ENCODE assay signal across 13 cellular contexts in genomic region chr1:181508486-181509165, GRCh38. TPM values are rescaled to one million over a fixed set of nuclear protein-coding genes. Genes with fewer than 3 reads are reported as not detected.
A peak's percentile ranks its signal among the peaks of the same experiment; 100 is the strongest.
DNase-seq lines count a peak whose midpoint lies in the region; ATAC-seq and TF ChIP-seq lines count a peak whose summit lies in the region.
"Had no signal": no experiment of that assay in that cellular context is flagged by ENCODE, and none has a peak within 500 bp of the region (broad histone marks: within the 10 kb centered on the region; RNA-seq: fewer than 3 reads in every experiment).

No MANE protein-coding gene starts in this region.

- H3K27me3 Mint-ChIP-seq in glutamatergic neuron (ENCODE audit: unreplicated experiment), result peaks cover 4% of the 10 kb centered on the region

- H3K9me3 Mint-ChIP-seq in glutamatergic neuron (ENCODE audit: unreplicated experiment), result peaks cover 1% of the 10 kb centered on the region

- peak overlapping the region; percentile 34 for H3K27ac ChIP-seq in temporal lobe (ENCODE audit: low read depth, low read length)
- H3K27ac ChIP-seq: esophagus squamous epithelium, suprapubic skin had no signal

- TF ChIP-seq CTCF in glutamatergic neuron (IDR thresholded peaks at IDR 0.05; ENCODE audit: partially characterized antibody, unreplicated experiment), result no peak

- no peak overlapping the region for H3K27ac Mint-ChIP-seq in glutamatergic neuron (ENCODE audit: unreplicated experiment)

- H3K36me3 Mint-ChIP-seq in glutamatergic neuron (ENCODE audit: unreplicated experiment), result no peaks in the 10 kb centered on the region

- ATAC-seq in GM18867 (IDR thresholded peaks at IDR 0.05; ENCODE audit: unreplicated experiment), result peak; percentile 26
- peak; percentile 35 for ATAC-seq in HG02623 (IDR thresholded peaks at IDR 0.05; ENCODE audit: unreplicated experiment)

- H3K4me1 Mint-ChIP-seq in glutamatergic neuron (ENCODE audit: low read depth, unreplicated experiment), result peaks cover 22% of the 10 kb centered on the region

- no peak overlapping the region for H3K4me3 Mint-ChIP-seq in glutamatergic neuron (ENCODE audit: unreplicated experiment)

- DNase-seq in M059J (ENCODE audit: low read depth), result peak; percentile 4
- no peak for DNase-seq in glutamatergic neuron
- no peak for DNase-seq in NCI-H1092 treated with DMSO at 0.1 percent for 48 hours (lab: John Stamatoyannopoulos, UW)
- DNase-seq in NCI-H1930 (lab: John Stamatoyannopoulos, UW), result no peak
- DNase-seq: activated CD4-positive, alpha-beta T cell treated with anti-CD3 and anti-CD28 coated beads for 4 hours; activated T-cell treated with anti-CD3 and anti-CD28 coated beads, Interleukin-2, amount 50 U/mL, for 48 hours; esophagus squamous epithelium; NCI-H2227 treated with DMSO at 0.1 percent for 48 hours; small intestine had no signal

RNA-seq across cellular contexts. Expression of gene CACNA1E, which starts 25.3 kb away (rescaled TPM):
- total RNA-seq in M059J (2014; rRNA removed; shearing (Covaris generic)), result 0.02 TPM in 1 of 2 replicates, not detected in the other
- total RNA-seq in temporal lobe (62.7 TPM), glutamatergic neuron (ENCODE audit: unreplicated experiment) (8.8 TPM)
- total RNA-seq: suprapubic skin had no signal
